In genomic region chr7:96189129-96189815, GRCh38 we compare ENCODE assay signal across 1 cellular context.
TF ChIP-seq lines count a peak whose summit lies in the region.

No MANE protein-coding gene starts in this region.

TF ChIP-seq in liver, 16 proteins besides CTCF, POLR2A, EP300 and RAD21 (continued from another document):
- no peak for TF ChIP-seq REST (IDR thresholded peaks at IDR 0.05)
